1 cellular context compared by ENCODE assay signal in the genomic region with DNA sequence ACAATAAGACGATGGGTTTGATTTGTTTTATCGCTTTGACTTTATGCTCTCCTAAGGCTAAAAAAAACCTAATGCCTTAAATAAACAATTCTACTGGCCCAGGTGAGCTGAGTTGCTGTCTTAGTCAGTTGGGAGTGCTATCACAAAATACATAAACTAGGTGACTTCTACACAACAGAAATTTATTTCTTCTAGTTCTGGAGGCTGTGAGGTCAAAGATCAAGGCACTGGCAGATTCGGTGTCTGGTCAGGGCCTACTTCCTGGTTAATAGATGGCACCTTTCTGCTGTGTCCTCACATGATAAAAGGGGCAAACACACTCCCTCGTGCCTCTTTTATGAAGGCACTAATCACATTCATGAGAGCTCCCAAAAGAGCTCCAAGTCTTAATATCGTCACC.
TF ChIP-seq lines count a peak whose summit lies in the region.

No MANE protein-coding gene starts in this region.

TF ChIP-seq in H1, 55 proteins besides CTCF, POLR2A, EP300 and RAD21:
- TF ChIP-seq RBBP5 (IDR thresholded peaks at IDR 0.05; ENCODE audit: borderline replicate concordance, low read depth, low read length) (no peak), SUZ12 (IDR thresholded peaks at IDR 0.05; ENCODE audit: low read length) (no peak), EZH2 (IDR thresholded peaks at IDR 0.05; ENCODE audit: low read depth, low read length, severe bottlenecking) (no peak), FOSL1 (IDR thresholded peaks at IDR 0.05; ENCODE audit: insufficient read depth, low read depth, low read length) (no peak), SP1 (IDR thresholded peaks at IDR 0.05; ENCODE audit: low read depth, low read length) (no peak), KDM1A (IDR thresholded peaks at IDR 0.05; ENCODE audit: borderline replicate concordance, low read length) (no peak), ASH2L (IDR thresholded peaks at IDR 0.05; ENCODE audit: low read length) (no peak), GTF2F1 (IDR thresholded peaks at IDR 0.05; ENCODE audit: borderline replicate concordance, low read depth, low read length) (no peak), TAF7 (optimal IDR thresholded peaks at IDR 0.05; ENCODE audit: borderline replicate concordance, low read depth, low read length) (no peak), SP2 (IDR thresholded peaks at IDR 0.05; ENCODE audit: low read length) (no peak), SP4 (IDR thresholded peaks at IDR 0.05; ENCODE audit: low read length) (no peak), CHD1 (IDR thresholded peaks at IDR 0.05; ENCODE audit: low read depth, low read length) (no peak)
TF ChIP-seq in H1: peak in this region for 0.
